30 cellular contexts compared by ENCODE assay signal in the genomic region with DNA sequence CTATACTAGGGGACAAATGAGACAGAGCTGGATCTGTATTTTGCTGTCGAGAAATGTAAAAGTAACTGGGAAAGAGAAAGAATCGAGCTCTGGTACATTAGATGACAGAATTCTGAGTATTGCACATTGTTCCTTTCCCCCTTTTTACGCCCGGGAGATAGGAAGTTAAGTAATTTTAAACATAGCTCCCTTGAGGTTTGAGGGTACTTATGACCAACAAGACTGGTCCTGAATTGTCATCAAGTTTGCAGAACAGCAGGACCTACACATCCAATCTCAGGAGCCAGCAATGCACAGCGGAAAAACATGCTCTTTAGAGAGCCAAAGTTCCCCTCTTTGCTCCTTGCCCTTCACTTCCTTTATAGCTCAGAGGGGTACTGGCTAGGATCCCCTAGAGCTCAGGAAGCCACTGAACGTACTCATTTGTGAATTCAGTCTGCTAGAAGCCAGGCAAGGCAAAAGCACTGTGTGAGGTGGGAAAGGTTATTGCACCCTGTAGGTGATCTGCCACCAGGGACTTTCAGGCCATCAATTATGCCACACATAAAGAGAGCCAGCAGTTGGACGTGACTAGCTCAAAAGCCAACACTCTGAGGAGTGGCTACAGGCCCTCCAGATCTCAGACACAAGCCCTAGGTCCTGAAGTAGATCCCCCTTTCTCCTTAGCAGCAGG.
DNase-seq lines count a peak whose midpoint lies in the region; ATAC-seq, FAIRE-seq and TF ChIP-seq lines count a peak whose summit lies in the region.
"Had no signal": no experiment of that assay in that cellular context is flagged by ENCODE, and none has a peak within 500 bp of the region (broad histone marks: within the 10 kb centered on the region; RNA-seq: fewer than 3 reads in every experiment).

No MANE protein-coding gene starts in this region.

- TF ChIP-seq CTCF in Calu3 (IDR thresholded peaks at IDR 0.05; ENCODE audit: unreplicated experiment) (no peak), WERI-Rb-1 (IDR thresholded peaks at IDR 0.05; ENCODE audit: low read depth, low read length) (no peak)

- no peak overlapping the region for H3K27ac ChIP-seq in WERI-Rb-1
- H3K27ac ChIP-seq: dorsolateral prefrontal cortex, PC-9, psoas muscle, thoracic aorta, vagina, VCaP had no signal

- H3K4me1 Mint-ChIP-seq in Calu3 (ENCODE audit: low read depth, unreplicated experiment): no peaks in the 10 kb centered on the region
- H3K4me1 Mint-ChIP-seq: activated naive CD8-positive, alpha-beta T cell treated with anti-CD3 and anti-CD28 coated beads, Interleukin-2, amount 50 U/mL, for 24 hours; CD14-positive monocyte; naive thymus-derived CD4-positive, alpha-beta T cell had no signal

- no peaks in the 10 kb centered on the region for H3K27me3 Mint-ChIP-seq in Calu3 (ENCODE audit: unreplicated experiment)
- H3K27me3 Mint-ChIP-seq: activated naive CD8-positive, alpha-beta T cell treated with anti-CD3 and anti-CD28 coated beads, Interleukin-2, amount 50 U/mL, for 24 hours had no signal

- H3K4me3 Mint-ChIP-seq in Calu3 (ENCODE audit: low read depth, unreplicated experiment): no peak overlapping the region
- H3K4me3 Mint-ChIP-seq: activated naive CD8-positive, alpha-beta T cell treated with anti-CD3 and anti-CD28 coated beads, Interleukin-2, amount 50 U/mL, for 24 hours; activated T-cell treated with anti-CD3 and anti-CD28 coated beads, Interleukin-2, amount 50 U/mL, for 4 hours; CD14-positive monocyte; naive thymus-derived CD4-positive, alpha-beta T cell had no signal

- CTCF ChIA-PET in Calu3 (lab: Charles Lee): interaction anchor here (1.0 kb wide), 1 partner anchor 10 kb away, joined by 3 read pairs; no protein-coding TSS in a partner anchor

- no peaks in the 10 kb centered on the region for H3K9me3 ChIP-seq in WERI-Rb-1 (ENCODE audit: severe bottlenecking)
- H3K9me3 ChIP-seq: psoas muscle, thoracic aorta, vagina had no signal

- no TSS peak for BruUV-seq in Calu3 (replicated peaks; lab: Mats Ljungman, UMichigan)

- no peak overlapping the region for H3K4me3 ChIP-seq in WERI-Rb-1 (ENCODE audit: low read depth, low read length)
- H3K4me3 ChIP-seq: dorsolateral prefrontal cortex, PC-9, psoas muscle, thoracic aorta, vagina had no signal

- H3K36me3 ChIP-seq in WERI-Rb-1: no peaks in the 10 kb centered on the region
- H3K36me3 ChIP-seq: thoracic aorta, vagina had no signal

- no peaks in the 10 kb centered on the region for H3K27me3 ChIP-seq in WERI-Rb-1 (ENCODE audit: insufficient read depth, low read depth, severe bottlenecking)
- H3K27me3 ChIP-seq: dorsolateral prefrontal cortex, vagina had no signal

- H3K27ac Mint-ChIP-seq in Calu3 (ENCODE audit: unreplicated experiment): no peak overlapping the region
- H3K27ac Mint-ChIP-seq: activated naive CD8-positive, alpha-beta T cell treated with anti-CD3 and anti-CD28 coated beads, Interleukin-2, amount 50 U/mL, for 24 hours; CD14-positive monocyte had no signal

- FAIRE-seq in HTR-8/SVneo (lab: Jason Lieb, UNC): peak; percentile 97
- FAIRE-seq: D721Med, GM12891 had no signal

- no peaks in the 10 kb centered on the region for H3K9me3 Mint-ChIP-seq in Calu3 (ENCODE audit: low read depth, unreplicated experiment)
- H3K9me3 Mint-ChIP-seq: activated naive CD8-positive, alpha-beta T cell treated with anti-CD3 and anti-CD28 coated beads, Interleukin-2, amount 50 U/mL, for 24 hours had no signal

- DNase-seq in HTR-8/SVneo (ENCODE audit: insufficient read length, low spot score): no peak
- peak; percentile 71 for DNase-seq in NCI-H146 (lab: John Stamatoyannopoulos, UW)
- peak; percentile 39 for DNase-seq in NCI-H774 (lab: John Stamatoyannopoulos, UW)
- DNase-seq in left kidney (ENCODE audit: low read depth, low spot score): peak; percentile 19
- DNase-seq in Calu3: no peak
- DNase-seq in WERI-Rb-1: no peak
- no peak for DNase-seq in NCI-H2171 (lab: John Stamatoyannopoulos, UW)
- DNase-seq: activated CD4-positive, alpha-beta T cell treated with anti-CD3 and anti-CD28 coated beads, Interleukin-2, amount 50 U/mL, for 1 hour; activated naive CD8-positive, alpha-beta T cell treated with anti-CD3 and anti-CD28 coated beads, Interleukin-2, amount 50 U/mL, for 24 hours; activated T-cell treated with anti-CD3 and anti-CD28 coated beads, Interleukin-2, amount 50 U/mL, for 4 hours; dorsolateral prefrontal cortex; islet precursor cell; midbrain; naive thymus-derived CD4-positive, alpha-beta T cell; NCI-H1694; NCI-H226; NK-92 treated with Interleukin-12 subunit alpha and Interleukin-12 subunit beta, amount 100 ng/mL, for 24 hours; occipital lobe; PC-9; psoas muscle; SIG-M5; stimulated activated CD4-positive, alpha-beta T cell treated with anti-CD3 and anti-CD28 coated beads, Interleukin-15, amount 100 ng/mL, for 24 hours; stimulated activated naive CD4-positive, alpha-beta T cell treated with Interleukin-2 at 50 U/mL for 16 hours had no signal

- intact Hi-C loops in Calu3 (cut with micrococcal nuclease; ENCODE audit: unreplicated experiment): no loop called here

- no peaks in the 10 kb centered on the region for H3K36me3 Mint-ChIP-seq in Calu3 (ENCODE audit: insufficient read depth, unreplicated experiment)
- H3K36me3 Mint-ChIP-seq: CD14-positive monocyte; naive thymus-derived CD4-positive, alpha-beta T cell had no signal

- no peak for ATAC-seq in HG02642 (IDR thresholded peaks at IDR 0.05; ENCODE audit: poor library complexity, unreplicated experiment)
- ATAC-seq: activated naive CD8-positive, alpha-beta T cell treated with anti-CD3 and anti-CD28 coated beads, Interleukin-2, amount 50 U/mL, for 24 hours; activated T-cell treated with anti-CD3 and anti-CD28 coated beads, Interleukin-2, amount 50 U/mL, for 4 hours; naive thymus-derived CD4-positive, alpha-beta T cell; psoas muscle had no signal

Comparison
In these comparisons a context has a peak if more than half of its experiments do, and no peak if none do; other contexts are left out.
1. DNase-seq: peak in NCI-H146 (single experiment), NCI-H774 (single experiment) and left kidney (single experiment); none in HTR-8/SVneo (single experiment), Calu3 (single experiment), WERI-Rb-1 (single experiment) and NCI-H2171 (single experiment).